8 cellular contexts compared by ENCODE assay signal in genomic region chr2:97748397-97748796, GRCh38. TPM values are rescaled to one million over a fixed set of nuclear protein-coding genes. Genes with fewer than 3 reads are reported as not detected.
DNase-seq lines count a peak whose midpoint lies in the region; ATAC-seq and TF ChIP-seq lines count a peak whose summit lies in the region.

No MANE protein-coding gene starts in this region.

- H3K27ac ChIP-seq in A673 (ENCODE audit: low read depth, low read length, poor library complexity, severe bottlenecking) = no peak overlapping the region
- H3K27ac ChIP-seq in PC-3 (ENCODE audit: low read length) = no peak overlapping the region

- H3K4me1 Mint-ChIP-seq in activated T-helper 17 cell treated with anti-CD3 and anti-CD28 coated beads, Interleukin-2, amount 50 U/mL, for 72 hours = peaks cover 32% of the 10 kb centered on the region

- DNase-seq in A673 (ENCODE audit: low spot score) (peak; percentile 42), GM19240 (ENCODE audit: insufficient read length, low spot score) (peak; percentile 25), PC-3 (peak; percentile 25), islet precursor cell (peak; percentile 86), DMS79 treated with DMSO at 0.1 percent for 48 hours (lab: John Stamatoyannopoulos, UW) (no peak), omental fat pad (ENCODE audit: low spot score) (no peak)
- peak; percentile 80 for DNase-seq in stimulated activated CD8-positive, alpha-beta memory T cell treated with anti-CD3 and anti-CD28 coated beads, Interleukin-4, amount 100 ng/mL, for 48 hours

- H3K9me2 ChIP-seq in PC-3 (replicated peaks; ENCODE audit: low read length) = no peaks in the 10 kb centered on the region

- POLR2A ChIA-PET in A673 (lab: Charles Lee; ENCODE audit: low non-redundant PET) = no interaction called here
- POLR2A ChIA-PET in PC-3 (lab: Charles Lee; ENCODE audit: unreplicated experiment) = no interaction called here

- H3K36me3 Mint-ChIP-seq in activated T-helper 17 cell treated with anti-CD3 and anti-CD28 coated beads, Interleukin-2, amount 50 U/mL, for 72 hours (ENCODE audit: low read depth) = peaks cover 18% of the 10 kb centered on the region

- H3K4me3 ChIP-seq in A673 (ENCODE audit: low read depth, low read length, poor library complexity, severe bottlenecking) = no peak overlapping the region
- no peak overlapping the region for H3K4me3 ChIP-seq in PC-3 (ENCODE audit: low read length)

- H3K9me3 Mint-ChIP-seq in activated T-helper 17 cell treated with anti-CD3 and anti-CD28 coated beads, Interleukin-2, amount 50 U/mL, for 72 hours = no peaks in the 10 kb centered on the region

- H3K27ac Mint-ChIP-seq in activated T-helper 17 cell treated with anti-CD3 and anti-CD28 coated beads, Interleukin-2, amount 50 U/mL, for 72 hours = peak overlapping the region; percentile 58

- H3K4me1 ChIP-seq in A673 (ENCODE audit: insufficient read depth, low read length, poor library complexity, severe bottlenecking) (peaks cover 6% of the 10 kb centered on the region), PC-3 (ENCODE audit: insufficient read depth, low read length) (peaks cover 20% of the 10 kb centered on the region)

- ATAC-seq in PC-3 (peak; percentile 43; the same call in 1 of the 2 replicates), omental fat pad (ENCODE audit: low FRiP score) (no peak)
- ATAC-seq in activated T-helper 17 cell treated with anti-CD3 and anti-CD28 coated beads, Interleukin-2, amount 50 U/mL, for 72 hours (replicated peaks) = peak; percentile 67

- H4K20me1 ChIP-seq in PC-3 (ENCODE audit: low read length) = no peaks in the 10 kb centered on the region

- H2AFZ ChIP-seq in PC-3 (ENCODE audit: low read length) = no peak overlapping the region

- H3F3A ChIP-seq in PC-3 (ENCODE audit: low read length, unreplicated experiment) = no peaks in the 10 kb centered on the region

- H3K27me3 ChIP-seq in A673 (replicated peaks; ENCODE audit: insufficient read depth, low read depth, low read length, poor library complexity) (no peaks in the 10 kb centered on the region), PC-3 (ENCODE audit: low read length) (no peaks in the 10 kb centered on the region)

- CTCF ChIA-PET in A673 (lab: Charles Lee) = interaction anchor here (0.6 kb wide), 1 partner anchor 1089 kb away, joined by 3 read pairs; no protein-coding TSS in a partner anchor
- CTCF ChIA-PET in PC-3 (lab: Charles Lee) = interaction anchor here (1.7 kb wide), 1 partner anchor 48 kb away, joined by 5 read pairs; no protein-coding TSS in a partner anchor

- H3K36me3 ChIP-seq in A673 (ENCODE audit: insufficient read depth, low read length, poor library complexity, severe bottlenecking) (no peaks in the 10 kb centered on the region), PC-3 (ENCODE audit: low read depth, low read length) (peaks cover 12% of the 10 kb centered on the region; the same call in 1 of the 2 replicates)

- H3K9me3 ChIP-seq in A673 (ENCODE audit: low read depth, low read length, poor library complexity, severe bottlenecking) = no peaks in the 10 kb centered on the region
- no peaks in the 10 kb centered on the region for H3K9me3 ChIP-seq in PC-3 (ENCODE audit: low read length)

- peak; percentile 54 for TF ChIP-seq CTCF in A673 (conservative IDR thresholded peaks at IDR 0.05; ENCODE audit: low read depth, low read length)
- TF ChIP-seq CTCF in PC-3 (conservative IDR thresholded peaks at IDR 0.05; ENCODE audit: low read depth, low read length) = peak; percentile 60
- no peak for TF ChIP-seq CTCF in omental fat pad (IDR thresholded peaks at IDR 0.05)

- no peaks in the 10 kb centered on the region for H3K79me2 ChIP-seq in PC-3 (ENCODE audit: low read length)

- no peak overlapping the region for H3K4me2 ChIP-seq in PC-3 (ENCODE audit: low read length)

- no peaks in the 10 kb centered on the region for H3K27me3 Mint-ChIP-seq in activated T-helper 17 cell treated with anti-CD3 and anti-CD28 coated beads, Interleukin-2, amount 50 U/mL, for 72 hours

- H3K4me3 Mint-ChIP-seq in activated T-helper 17 cell treated with anti-CD3 and anti-CD28 coated beads, Interleukin-2, amount 50 U/mL, for 72 hours = no peak overlapping the region

- BruUV-seq in A673 (replicated peaks; lab: Mats Ljungman, UMichigan) (no TSS peak), PC-3 (replicated peaks; lab: Mats Ljungman, UMichigan) (no TSS peak)

- no peak overlapping the region for H3K9ac ChIP-seq in PC-3 (ENCODE audit: low read length)

- intact Hi-C loops in A673 (cut with micrococcal nuclease; ENCODE audit: unreplicated experiment) = no loop called here
- intact Hi-C loops in PC-3 (cut with micrococcal nuclease) = no loop called here

RNA-seq across cellular contexts. Expression of gene ZAP70, which starts 35.0 kb away (rescaled TPM):
- total RNA-seq in A673 (2021) = not detected in 2 replicates
- total RNA-seq in PC-3 (2014; rRNA removed) = not detected in 2 replicates
- 100 to 1,000 TPM; 176 to 233 TPM for total RNA-seq in activated T-helper 17 cell treated with anti-CD3 and anti-CD28 coated beads, Interleukin-2, amount 50 U/mL, for 72 hours
- 1 to 10 TPM; 4.1 to 9.6 (median 6.5) TPM for total RNA-seq in omental fat pad

Comparison
In these comparisons a context has a peak if more than half of its experiments do, and no peak if none do; other contexts are left out.
1. DNase-seq: peak in A673 (single experiment), GM19240 (single experiment), PC-3 (single experiment), islet precursor cell (single experiment) and stimulated activated CD8-positive, alpha-beta memory T cell treated with anti-CD3 and anti-CD28 coated beads, Interleukin-4, amount 100 ng/mL, for 48 hours (single experiment); none in DMS79 treated with DMSO at 0.1 percent for 48 hours (single experiment) and omental fat pad (single experiment).
2. CTCF ChIP-seq: peak in A673 (single experiment) and PC-3 (single experiment); none in omental fat pad (0 of 3).
3. RNA of gene ZAP70, which starts 35.0 kb away (total RNA-seq): 176 to 233 TPM in activated T-helper 17 cell treated with anti-CD3 and anti-CD28 coated beads, Interleukin-2, amount 50 U/mL, for 72 hours; 4.1 to 9.6 TPM in omental fat pad, not detected in A673 and not detected in PC-3; every median in the first group is over 10 times any median in the second.